In genomic region chr16:2237076-2237551, GRCh38 we compare ENCODE assay signal across 11 cellular contexts. TPM values are rescaled to one million over a fixed set of nuclear protein-coding genes. Genes with fewer than 3 reads are reported as not detected.
DNase-seq lines count a peak whose midpoint lies in the region; ATAC-seq, FAIRE-seq and TF ChIP-seq lines count a peak whose summit lies in the region.
"Had no signal": no experiment of that assay in that cellular context is flagged by ENCODE, and none has a peak within 500 bp of the region (broad histone marks: within the 10 kb centered on the region; RNA-seq: fewer than 3 reads in every experiment).

No MANE protein-coding gene starts in this region.

- no peaks in the 10 kb centered on the region for H3K27me3 Mint-ChIP-seq in astrocyte (ENCODE audit: low read depth, unreplicated experiment)

- no peak overlapping the region for H3K27ac ChIP-seq in astrocyte (ENCODE audit: low read depth, low read length)
- H3K27ac ChIP-seq: BLaER1 had no signal

- peaks cover 3% of the 10 kb centered on the region for H3K36me3 Mint-ChIP-seq in astrocyte (ENCODE audit: low read depth, unreplicated experiment)

- peaks cover 22% of the 10 kb centered on the region for H4K20me1 ChIP-seq in astrocyte (ENCODE audit: insufficient read depth, low read length)

- no peaks in the 10 kb centered on the region for H3K79me2 ChIP-seq in astrocyte (ENCODE audit: insufficient read depth, low read length)

- H3K4me3 ChIP-seq in AG09309 (ENCODE audit: control insufficient read depth, low read depth, low read length) (peak overlapping the region; percentile 10), astrocyte (ENCODE audit: insufficient read depth, low read depth, low read length) (peak overlapping the region; percentile 17)
- H3K4me3 ChIP-seq: BLaER1 had no signal

- no peak overlapping the region for H3K27ac Mint-ChIP-seq in astrocyte (ENCODE audit: unreplicated experiment)
- H3K27ac Mint-ChIP-seq: activated naive CD4-positive, alpha-beta T cell treated with anti-CD3 and anti-CD28 coated beads, Interleukin-2, amount 50 U/mL, for 72 hours; nephron had no signal

- FAIRE-seq in astrocyte (lab: Jason Lieb, UNC) = no peak
- FAIRE-seq: G401.6 had no signal

- no peaks in the 10 kb centered on the region for H3K4me1 Mint-ChIP-seq in astrocyte (ENCODE audit: low read depth, unreplicated experiment)
- H3K4me1 Mint-ChIP-seq: nephron had no signal

- no peak overlapping the region for H3K4me3 Mint-ChIP-seq in astrocyte (ENCODE audit: unreplicated experiment)

- H3K36me3 ChIP-seq in astrocyte (ENCODE audit: insufficient read depth, low read length) = no peaks in the 10 kb centered on the region

- H2AFZ ChIP-seq in astrocyte (ENCODE audit: low read depth, low read length) = no peak overlapping the region

- ATAC-seq in GM18861 (IDR thresholded peaks at IDR 0.05; ENCODE audit: unreplicated experiment) = no peak
- ATAC-seq: activated naive CD4-positive, alpha-beta T cell treated with anti-CD3 and anti-CD28 coated beads, Interleukin-2, amount 50 U/mL, for 72 hours had no signal

- H3K9ac ChIP-seq in astrocyte (ENCODE audit: low read length) = no peak overlapping the region
- H3K9ac ChIP-seq: BLaER1 had no signal

- no peak for TF ChIP-seq CTCF in AG09309 (IDR thresholded peaks at IDR 0.05; ENCODE audit: control insufficient read depth, insufficient read depth, low read depth, low read length, missing control alignments)
- TF ChIP-seq CTCF in astrocyte (IDR thresholded peaks at IDR 0.05; ENCODE audit: insufficient read depth, low read depth, low read length) = no peak

- peak overlapping the region; percentile 81 for H3K4me2 ChIP-seq in astrocyte (ENCODE audit: low read length)
- H3K4me2 ChIP-seq: BLaER1 had no signal

- H3K9me3 Mint-ChIP-seq in astrocyte (ENCODE audit: unreplicated experiment) = no peaks in the 10 kb centered on the region
- H3K9me3 Mint-ChIP-seq: activated naive CD4-positive, alpha-beta T cell treated with anti-CD3 and anti-CD28 coated beads, Interleukin-2, amount 50 U/mL, for 72 hours; nephron had no signal

- H3K27me3 ChIP-seq in astrocyte (ENCODE audit: insufficient read depth, low read length) = peaks cover 4% of the 10 kb centered on the region

- H3K9me3 ChIP-seq in astrocyte (ENCODE audit: insufficient read depth, low read depth, low read length) = no peaks in the 10 kb centered on the region
- H3K9me3 ChIP-seq: BLaER1 had no signal

- DNase-seq in AG09309 (ENCODE audit: low read depth) (no peak), astrocyte (ENCODE audit: low read depth) (no peak), left kidney (ENCODE audit: low read depth, low spot score) (peak; percentile 19), amniotic stem cell (lab: John Stamatoyannopoulos, UW) (no peak)
- DNase-seq in effector CD4-positive, alpha-beta T cell = no peak
- DNase-seq: NCI-H1694 had no signal

- peaks cover 10% of the 10 kb centered on the region for H3K4me1 ChIP-seq in astrocyte (ENCODE audit: insufficient read depth, low read length)

RNA-seq across cellular contexts. Expression of gene DNASE1L2, which starts 0.9 kb away (rescaled TPM):
- 1.2 and 1.3 TPM in 2 replicates for total RNA-seq in astrocyte

RNA-seq across cellular contexts. Expression of gene E4F1, which starts 13.7 kb away (rescaled TPM):
- 22.5 and 22.8 TPM in 2 replicates for total RNA-seq in astrocyte

RNA-seq across cellular contexts. Expression of gene ECI1, which starts 14.3 kb away (rescaled TPM):
- 53.4 and 56.4 TPM in 2 replicates for total RNA-seq in astrocyte

RNA-seq across cellular contexts. Expression of gene PGP, which starts 22.5 kb away (rescaled TPM):
- total RNA-seq in astrocyte = 19.4 and 21.1 TPM in 2 replicates

RNA-seq across cellular contexts. Expression of gene BRICD5, which starts 26.5 kb away (rescaled TPM):
- 6.4 and 7.0 TPM in 2 replicates for total RNA-seq in astrocyte
